In genomic region chr10:89327803-89328441, GRCh38 we compare ENCODE assay signal across 8 cellular contexts. TPM values are rescaled to one million over a fixed set of nuclear protein-coding genes. Genes with fewer than 3 reads are reported as not detected.
DNase-seq lines count a peak whose midpoint lies in the region; FAIRE-seq lines count a peak whose summit lies in the region.

TSS of gene IFIT3 (plus strand) at chr10:89327997. CDS start at chr10:89328074, 77 bp downstream.

- H2BK120ac ChIP-seq in mesenchymal stem cell (ENCODE audit: low read depth, low read length) = peak within 1 kb of the TSS; percentile 9

- no peak within 1 kb of the TSS for H4K91ac ChIP-seq in mesenchymal stem cell (ENCODE audit: low read length)

- no peak within 1 kb of the TSS for H2AK5ac ChIP-seq in mesenchymal stem cell (ENCODE audit: low read length, severe bottlenecking)

- peak within 1 kb of the TSS; percentile 67 for H3K4me2 ChIP-seq in mesenchymal stem cell (ENCODE audit: low read length, poor library complexity, severe bottlenecking)

- peak within 1 kb of the TSS in 1 of 2 experiments; percentile 89 for H3K4ac ChIP-seq in mesenchymal stem cell (ENCODE audit: low read depth in 1 of 2, low read length in 2 of 2)

- no peak within 1 kb of the TSS for H2BK15ac ChIP-seq in mesenchymal stem cell (ENCODE audit: low read depth, poor library complexity, severe bottlenecking)

- H3K27me3 ChIP-seq in HUES48 (ENCODE audit: control insufficient read depth, insufficient read depth, low read length) (no peaks in the 10 kb centered on the region), mesenchymal stem cell (ENCODE audit: control insufficient read depth in 1 of 2, insufficient read depth in 1 of 2, low read length in 2 of 2) (no peaks in the 10 kb centered on the region)

- intact Hi-C loops in T-helper 2 cell treated with Interferon-gamma antibody and Interleukin-4, amounts not matched to agents 100 ng/mL and 5 ng/mL, for 36 hours (cut with micrococcal nuclease) = no loop called here

- H3K27ac ChIP-seq in HUES48 (ENCODE audit: low read depth, low read length) (peak within 1 kb of the TSS; percentile 84), mesenchymal stem cell (ENCODE audit: low read length, poor library complexity, severe bottlenecking) (peak within 1 kb of the TSS; percentile 99), temporal lobe (ENCODE audit: low read depth, low read length) (peak within 1 kb of the TSS; percentile 97)

- H3K4me1 ChIP-seq in HUES48 (ENCODE audit: control insufficient read depth, insufficient read depth, low read length) (peaks cover 27% of the 10 kb centered on the region), mesenchymal stem cell (ENCODE audit: control insufficient read depth, insufficient read depth, low read depth, low read length) (peaks cover 6% of the 10 kb centered on the region)

- H3K4me3 ChIP-seq in HUES48 (ENCODE audit: low read depth, low read length) (peak within 1 kb of the TSS; percentile 36; the same call in 1 of the 2 replicates), mesenchymal stem cell (ENCODE audit: insufficient read depth in 1 of 2, low read depth in 1 of 2, low read length in 2 of 2) (peak within 1 kb of the TSS in 1 of 2 experiments; percentile 76)

- peaks cover 13% of the 10 kb centered on the region for H3K79me1 ChIP-seq in mesenchymal stem cell (replicated peaks; ENCODE audit: low read length, poor library complexity, severe bottlenecking)

- H3K23ac ChIP-seq in mesenchymal stem cell (ENCODE audit: low read length in 2 of 2) = no peak within 1 kb of the TSS

- H3K36me3 ChIP-seq in HUES48 (ENCODE audit: control insufficient read depth, insufficient read depth, low read length) = no peaks in the 10 kb centered on the region
- no peaks in the 10 kb centered on the region for H3K36me3 ChIP-seq in mesenchymal stem cell (ENCODE audit: control insufficient read depth in 1 of 2, insufficient read depth in 2 of 2, low read depth in 1 of 2, low read length in 2 of 2)

- peak; percentile 58 for FAIRE-seq in endometrium (lab: Jason Lieb, UNC)

- H3K9me3 ChIP-seq in HUES48 (ENCODE audit: control insufficient read depth, insufficient read depth, low read length) (no peaks in the 10 kb centered on the region), mesenchymal stem cell (ENCODE audit: control insufficient read depth, low read length) (no peaks in the 10 kb centered on the region)

- peak within 1 kb of the TSS in 1 of 2 experiments; percentile 71 for H2BK12ac ChIP-seq in mesenchymal stem cell (ENCODE audit: low read length in 2 of 2)

- WGBS in mesenchymal stem cell = 0% methylated on average over 7 of the region's 7 CpGs

- H2BK5ac ChIP-seq in mesenchymal stem cell (ENCODE audit: low read depth, low read length, poor library complexity, severe bottlenecking) = peak within 1 kb of the TSS; percentile 89

- H3K14ac ChIP-seq in mesenchymal stem cell (ENCODE audit: low read length in 2 of 2) = no peak within 1 kb of the TSS

- H2AFZ ChIP-seq in mesenchymal stem cell (ENCODE audit: low read depth, low read length) = no peak within 1 kb of the TSS

- H4K8ac ChIP-seq in mesenchymal stem cell (ENCODE audit: low read length) = peak within 1 kb of the TSS; percentile 40

- H3K18ac ChIP-seq in mesenchymal stem cell (ENCODE audit: low read depth in 1 of 2, low read length in 2 of 2) = peak within 1 kb of the TSS in 1 of 2 experiments; percentile 66

- peak; percentile 37 for DNase-seq in NCI-H748 (lab: John Stamatoyannopoulos, UW; ENCODE audit: unreplicated experiment)
- no peak for DNase-seq in NCI-H748 treated with DMSO at 0.1 percent for 48 hours (lab: John Stamatoyannopoulos, UW)
- DNase-seq in mesenchymal stem cell = peak; percentile 94
- no peak for DNase-seq in ecto neural progenitor cell (ENCODE audit: low spot score)

- peak within 1 kb of the TSS; percentile 61 for H3K9ac ChIP-seq in HUES48 (ENCODE audit: low read depth, low read length)
- peak within 1 kb of the TSS; percentile 94 for H3K9ac ChIP-seq in mesenchymal stem cell (ENCODE audit: low read length)

RNA-seq across cellular contexts. Expression of gene IFIT3, which starts in this region (rescaled TPM):
- 10.4 and 11.1 TPM in 2 replicates for total RNA-seq in T-helper 2 cell treated with Interferon-gamma antibody and Interleukin-4, amounts not matched to agents 100 ng/mL and 5 ng/mL, for 36 hours
- polyA plus RNA-seq in mesenchymal stem cell (2013, experiment 1 of 2) = 29.1 TPM
- polyA plus RNA-seq in mesenchymal stem cell (2013, experiment 2 of 2) = 30.3 TPM
- total RNA-seq in temporal lobe = 4.4 TPM

Comparison
In these comparisons a context has a peak if more than half of its experiments do, and no peak if none do; other contexts are left out.
1. DNase-seq: peak in NCI-H748 (single experiment) and mesenchymal stem cell (single experiment); none in NCI-H748 treated with DMSO at 0.1 percent for 48 hours (single experiment) and ecto neural progenitor cell (single experiment).
2. Peak in every context shown above with its lines, with median percentiles within 50 percentile points of each other: H3K27ac ChIP-seq.